ENCODE assay signal across 1 cellular context in genomic region chr6:107565165-107565723, GRCh38.
A peak's percentile ranks its signal among the peaks of the same experiment; 100 is the strongest.
TF ChIP-seq lines count a peak whose summit lies in the region.

No MANE protein-coding gene starts in this region.

TF ChIP-seq in HepG2, 621 proteins besides CTCF, POLR2A, EP300 and RAD21 (continued from another document):
- TF ChIP-seq RNF219 (CRISPR knock-in tag; IDR thresholded peaks at IDR 0.05) (no peak), ZNF318 (CRISPR knock-in tag; IDR thresholded peaks at IDR 0.05) (no peak), STAG1 (CRISPR knock-in tag; IDR thresholded peaks at IDR 0.05) (0 out of 2 replicates have a peak, but pooled peaks have one; percentile 7), ELF1 (CRISPR knock-in tag; IDR thresholded peaks at IDR 0.05) (no peak), SMC3 (IDR thresholded peaks at IDR 0.05; ENCODE audit: low read length) (peak; percentile 28; the same call in 1 of the 2 replicates), SMAD1 (CRISPR knock-in tag; IDR thresholded peaks at IDR 0.05; ENCODE audit: borderline replicate concordance, low read depth) (no peak), IRF2 (CRISPR knock-in tag; IDR thresholded peaks at IDR 0.05) (no peak), SETDB1 (CRISPR knock-in tag; IDR thresholded peaks at IDR 0.05; ENCODE audit: borderline replicate concordance) (no peak), HOMEZ (CRISPR knock-in tag; IDR thresholded peaks at IDR 0.05; ENCODE audit: low read depth) (peak; percentile 25; the same call in 1 of the 2 replicates), ZNF501 (CRISPR knock-in tag; IDR thresholded peaks at IDR 0.05) (no peak)
- TF ChIP-seq, protein P1, sequence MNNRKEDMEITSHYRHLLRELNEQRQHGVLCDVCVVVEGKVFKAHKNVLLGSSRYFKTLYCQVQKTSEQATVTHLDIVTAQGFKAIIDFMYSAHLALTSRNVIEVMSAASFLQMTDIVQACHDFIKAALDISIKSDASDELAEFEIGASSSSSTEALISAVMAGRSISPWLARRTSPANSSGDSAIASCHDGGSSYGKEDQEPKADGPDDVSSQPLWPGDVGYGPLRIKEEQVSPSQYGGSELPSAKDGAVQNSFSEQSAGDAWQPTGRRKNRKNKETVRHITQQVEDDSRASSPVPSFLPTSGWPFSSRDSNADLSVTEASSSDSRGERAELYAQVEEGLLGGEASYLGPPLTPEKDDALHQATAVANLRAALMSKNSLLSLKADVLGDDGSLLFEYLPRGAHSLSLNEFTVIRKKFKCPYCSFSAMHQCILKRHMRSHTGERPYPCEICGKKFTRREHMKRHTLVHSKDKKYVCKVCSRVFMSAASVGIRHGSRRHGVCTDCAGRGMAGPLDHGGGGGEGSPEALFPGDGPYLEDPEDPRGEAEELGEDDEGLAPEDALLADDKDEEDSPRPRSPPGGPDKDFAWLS (CRISPR knock-in tag; IDR thresholded peaks at IDR 0.05; ENCODE audit: borderline replicate concordance) = no peak
- TF ChIP-seq, protein P2, sequence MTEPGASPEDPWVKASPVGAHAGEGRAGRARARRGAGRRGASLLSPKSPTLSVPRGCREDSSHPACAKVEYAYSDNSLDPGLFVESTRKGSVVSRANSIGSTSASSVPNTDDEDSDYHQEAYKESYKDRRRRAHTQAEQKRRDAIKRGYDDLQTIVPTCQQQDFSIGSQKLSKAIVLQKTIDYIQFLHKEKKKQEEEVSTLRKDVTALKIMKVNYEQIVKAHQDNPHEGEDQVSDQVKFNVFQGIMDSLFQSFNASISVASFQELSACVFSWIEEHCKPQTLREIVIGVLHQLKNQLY (CRISPR knock-in tag; IDR thresholded peaks at IDR 0.05) = no peak
